In the genomic region with DNA sequence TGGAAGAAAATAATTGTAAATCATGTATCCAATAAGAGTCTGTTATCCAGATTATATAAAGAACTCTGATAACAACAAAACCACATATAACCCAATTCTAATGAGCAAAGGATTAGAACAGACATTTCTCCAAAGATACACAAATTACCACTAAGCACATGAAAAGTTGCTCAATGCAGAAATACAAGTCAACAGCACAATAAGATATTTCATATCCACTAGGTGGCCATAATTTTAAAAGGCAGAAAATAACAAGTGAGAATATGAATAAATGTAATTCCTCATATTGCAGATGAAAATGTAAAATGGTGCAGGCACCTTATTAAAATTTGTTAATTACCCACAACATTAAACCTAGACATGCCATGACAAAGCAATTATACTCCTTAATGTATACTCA, we compare ENCODE assay signal across 21 cellular contexts.
"Had no signal": no experiment of that assay in that cellular context is flagged by ENCODE, and none has a peak within 500 bp of the region (broad histone marks: within the 10 kb centered on the region; RNA-seq: fewer than 3 reads in every experiment).

No MANE protein-coding gene starts in this region.

- ATAC-seq: activated CD8-positive, alpha-beta T cell treated with anti-CD3 and anti-CD28 coated beads, Interleukin-2, amount 10 ng/mL, durations not matched to agents 7 days and 5 days; activated T-cell treated with anti-CD3 and anti-CD28 coated beads, Interleukin-2, amount 50 U/mL, for 72 hours; natural killer cell; right cardiac atrium had no signal

- DNase-seq: activated CD4-positive, alpha-beta T cell treated with anti-CD3 and anti-CD28 coated beads, Interleukin-2, amount 10 ng/mL, durations not matched to agents 24 days and 14 days; activated CD4-positive, CD25-positive, alpha-beta regulatory T cell; activated CD8-positive, alpha-beta memory T cell treated with anti-CD3 and anti-CD28 coated beads, Interleukin-2, amount 50 U/mL, for 4 hours; activated CD8-positive, alpha-beta T cell treated with anti-CD3 and anti-CD28 coated beads, Interleukin-2, amount 10 ng/mL, durations not matched to agents 7 days and 5 days; activated gamma-delta T cell treated with Interleukin-2 at 50 U/mL for 16 hours; activated T-cell treated with anti-CD3 and anti-CD28 coated beads, Interleukin-2, amount 50 U/mL, for 72 hours; anterior cingulate cortex; dorsolateral prefrontal cortex; endodermal cell; mesendoderm; natural killer cell; right cardiac atrium; small intestine; stimulated activated CD4-positive, alpha-beta T cell treated with anti-CD3 and anti-CD28 coated beads, Interleukin-4, amount 100 ng/mL, for 4 hours; stimulated activated CD8-positive, alpha-beta memory T cell treated with anti-CD3 and anti-CD28 coated beads, Interleukin-4, amount 100 ng/mL, for 48 hours; stimulated activated naive CD4-positive, alpha-beta T cell treated with Interleukin-2 at 50 U/mL for 16 hours; substantia nigra; T-helper 2 cell; transverse colon had no signal

- H3K9me3 Mint-ChIP-seq: activated CD4-positive, alpha-beta T cell treated with anti-CD3 and anti-CD28 coated beads, Interleukin-2, amount 10 ng/mL, durations not matched to agents 24 days and 14 days; activated T-cell treated with anti-CD3 and anti-CD28 coated beads, Interleukin-2, amount 50 U/mL, for 72 hours; endodermal cell; natural killer cell had no signal

- H3K27ac Mint-ChIP-seq: activated CD4-positive, alpha-beta T cell treated with anti-CD3 and anti-CD28 coated beads, Interleukin-2, amount 10 ng/mL, durations not matched to agents 24 days and 14 days; activated CD8-positive, alpha-beta T cell treated with anti-CD3 and anti-CD28 coated beads, Interleukin-2, amount 10 ng/mL, durations not matched to agents 7 days and 5 days; activated naive CD8-positive, alpha-beta T cell; activated T-cell treated with anti-CD3 and anti-CD28 coated beads, Interleukin-2, amount 50 U/mL, for 72 hours; natural killer cell; progenitor cell of endocrine pancreas had no signal

- H3K27me3 Mint-ChIP-seq: activated CD4-positive, alpha-beta T cell treated with anti-CD3 and anti-CD28 coated beads, Interleukin-2, amount 10 ng/mL, durations not matched to agents 24 days and 14 days; activated naive CD8-positive, alpha-beta T cell; progenitor cell of endocrine pancreas had no signal

- H3K36me3 Mint-ChIP-seq: natural killer cell had no signal

- H3K4me1 Mint-ChIP-seq: activated CD4-positive, alpha-beta T cell treated with anti-CD3 and anti-CD28 coated beads, Interleukin-2, amount 10 ng/mL, durations not matched to agents 24 days and 14 days; natural killer cell had no signal

- H3K4me3 Mint-ChIP-seq: activated CD4-positive, alpha-beta T cell treated with anti-CD3 and anti-CD28 coated beads, Interleukin-2, amount 10 ng/mL, durations not matched to agents 24 days and 14 days; activated CD8-positive, alpha-beta T cell treated with anti-CD3 and anti-CD28 coated beads, Interleukin-2, amount 10 ng/mL, durations not matched to agents 7 days and 5 days; activated naive CD8-positive, alpha-beta T cell; activated T-cell treated with anti-CD3 and anti-CD28 coated beads, Interleukin-2, amount 50 U/mL, for 72 hours; endodermal cell; natural killer cell had no signal
